ENCODE assay signal across 9 cellular contexts in the genomic region with DNA sequence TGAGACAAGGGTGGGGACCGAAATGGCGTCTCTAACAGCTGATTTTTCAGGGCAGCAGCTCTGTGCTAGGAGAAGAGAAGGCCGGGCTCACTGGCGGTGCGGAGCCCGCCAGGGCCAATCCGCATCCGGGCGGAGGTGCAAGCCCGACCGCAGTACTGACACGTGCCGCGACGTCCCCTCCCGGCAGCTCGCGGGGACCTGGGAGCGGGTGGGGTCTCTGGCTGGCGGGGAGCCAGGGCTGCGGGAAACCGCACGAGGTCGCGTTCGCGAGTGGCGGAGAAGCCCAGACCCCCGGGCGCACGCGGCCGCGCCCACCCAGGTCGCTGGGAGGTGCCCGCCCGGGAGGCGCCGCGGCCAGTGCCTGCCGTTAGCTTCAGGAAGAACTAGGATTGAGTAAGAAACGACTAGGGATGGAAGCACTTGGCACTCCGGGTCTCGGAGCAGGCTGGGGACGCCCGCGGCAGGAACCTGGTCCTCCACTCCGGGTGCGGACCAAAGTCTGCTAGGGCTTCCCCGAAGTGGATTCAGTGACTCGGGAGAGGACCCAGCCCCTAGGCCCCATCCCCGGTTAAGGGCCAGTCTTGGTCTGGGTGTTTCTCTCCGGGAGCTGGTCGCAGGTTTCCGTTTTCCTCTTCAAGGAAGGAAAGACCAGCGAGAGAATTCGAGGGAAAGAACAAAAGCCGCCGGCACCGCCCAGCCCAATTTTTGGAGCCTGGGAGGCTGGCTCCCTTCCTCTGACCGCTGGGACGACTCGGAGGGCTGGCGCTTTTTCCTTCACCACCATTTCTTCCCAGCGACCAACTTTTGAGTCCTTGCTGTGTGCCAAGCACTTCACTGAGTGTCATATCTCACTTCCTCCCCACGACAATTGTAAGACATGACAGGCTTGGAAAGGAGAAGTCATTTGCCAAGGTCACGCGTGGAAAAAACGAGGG. TPM values are rescaled to one million over a fixed set of nuclear protein-coding genes. Genes with fewer than 3 reads are reported as not detected.
A peak's percentile ranks its signal among the peaks of the same experiment; 100 is the strongest.
DNase-seq lines count a peak whose midpoint lies in the region; ATAC-seq and TF ChIP-seq lines count a peak whose summit lies in the region.
"Had no signal": no experiment of that assay in that cellular context is flagged by ENCODE, and none has a peak within 500 bp of the region (broad histone marks: within the 10 kb centered on the region; RNA-seq: fewer than 3 reads in every experiment).

No MANE protein-coding gene starts in this region.

- H3K9me3 Mint-ChIP-seq in IgD-negative memory B cell (no peaks in the 10 kb centered on the region), activated B cell treated with CpG ODN at 0.5 μM for 24 hours (no peaks in the 10 kb centered on the region)

- H3K4me1 ChIP-seq in BLaER1 (peaks cover 23% of the 10 kb centered on the region), spleen (peaks cover 0 to 36% (median 28%) of the 10 kb centered on the region in 6 donors)

- DNase-seq in activated B cell treated with CpG ODN at 0.5 μM for 24 hours: peak; percentile 29
- DNase-seq in cerebellar cortex (ENCODE audit: low spot score): peak; percentile 73
- DNase-seq in kidney glomerular epithelial cell (lab: John Stamatoyannopoulos, UW): peak; percentile 16
- DNase-seq in spleen: peak; percentile 86

- ATAC-seq in activated B cell treated with CpG ODN at 0.5 μM for 24 hours (ENCODE audit: low read depth): peak; percentile 31
- ATAC-seq in GM21619 (IDR thresholded peaks at IDR 0.05; ENCODE audit: unreplicated experiment): no peak
- ATAC-seq in GM18511 (IDR thresholded peaks at IDR 0.05; ENCODE audit: unreplicated experiment): no peak
- ATAC-seq: HCT116 had no signal

- H3K36me3 ChIP-seq in BLaER1 (no peaks in the 10 kb centered on the region), spleen (no peaks in the 10 kb centered on the region)

- H3K27me3 ChIP-seq in BLaER1 (peaks cover 53% of the 10 kb centered on the region), spleen (replicated peaks in 1 of 7) (peaks cover 0 to 19% (median 10%) of the 10 kb centered on the region in 7 donors)

- H3K27me3 Mint-ChIP-seq in IgD-negative memory B cell (peaks cover 34% of the 10 kb centered on the region), activated B cell treated with CpG ODN at 0.5 μM for 24 hours (peaks cover 34% of the 10 kb centered on the region)

- CTCF ChIA-PET in activated B cell treated with CpG ODN at 0.5 μM for 24 hours (lab: Charles Lee): interaction anchor here (0.9 kb wide), 1 partner anchor 28 kb away, joined by 3 read pairs; no protein-coding TSS in a partner anchor

- H4K20me1 ChIP-seq in BLaER1: peaks cover 7% of the 10 kb centered on the region; the same call in 1 of the 2 replicates

- intact Hi-C loops in activated B cell treated with CpG ODN at 0.5 μM for 24 hours (cut with micrococcal nuclease) (no loop called here), spleen (cut with DNase I; ENCODE audit: low total_unique reads) (no loop called here)

- H3K9me3 ChIP-seq in BLaER1 (0 out of 2 replicates have a peak, but pooled peaks cover 7% of the 10 kb centered on the region), spleen (no peaks in the 10 kb centered on the region)

- H3K4me3 ChIP-seq in BLaER1 (peak overlapping the region; percentile 59), spleen (peak overlapping the region; percentile 45 to 73 (median 54))

- H3K4me1 Mint-ChIP-seq in IgD-negative memory B cell (peaks cover 3 to 9% (median 4%) of the 10 kb centered on the region in 3 donors), activated B cell treated with CpG ODN at 0.5 μM for 24 hours (peaks cover 13% of the 10 kb centered on the region)

- TF ChIP-seq CTCF in activated B cell treated with CpG ODN at 0.5 μM for 24 hours (IDR thresholded peaks at IDR 0.05) (no peak), spleen (IDR thresholded peaks at IDR 0.05 in 8 of 11, conservative IDR thresholded peaks at IDR 0.05 in 3 of 11) (no peak)

- peaks cover 3% of the 10 kb centered on the region for H3K36me3 Mint-ChIP-seq in IgD-negative memory B cell
- H3K36me3 Mint-ChIP-seq in activated B cell treated with CpG ODN at 0.5 μM for 24 hours (ENCODE audit: low read depth): no peaks in the 10 kb centered on the region

- 0 to 2% (median 1%) methylated on average over 44 to 69 of the region's 69 CpGs for WGBS in spleen, 5 donors

- peak overlapping the region; percentile 65 to 89 (median 71) for H3K4me3 Mint-ChIP-seq in IgD-negative memory B cell
- H3K4me3 Mint-ChIP-seq in activated B cell treated with CpG ODN at 0.5 μM for 24 hours: peak overlapping the region; percentile 80

- POLR2A ChIA-PET in activated B cell treated with CpG ODN at 0.5 μM for 24 hours (lab: Charles Lee): interaction anchor here (0.8 kb wide), 1 partner anchor 17 kb away, joined by 7 read pairs; no protein-coding TSS in a partner anchor

- H3K9ac ChIP-seq in BLaER1: no peak overlapping the region

- TF ChIP-seq POLR2A in spleen (IDR thresholded peaks at IDR 0.05): no peak

- no peak overlapping the region for H3K27ac Mint-ChIP-seq in IgD-negative memory B cell
- no peak overlapping the region for H3K27ac Mint-ChIP-seq in activated B cell treated with CpG ODN at 0.5 μM for 24 hours

- peak overlapping the region; percentile 72 for H3K4me2 ChIP-seq in BLaER1

- H3K27ac ChIP-seq in BLaER1 (no peak overlapping the region), spleen (peak overlapping the region; percentile 67 to 87 (median 84))

RNA-seq across cellular contexts. Expression of a gene that starts 16.7 kb away (rescaled TPM):
- polyA plus RNA-seq in IgD-negative memory B cell: 47.4 TPM
- 24.8 and 25.6 TPM in 2 replicates for total RNA-seq in activated B cell treated with CpG ODN at 0.5 μM for 24 hours
- 10 to 100 TPM; 40.3 to 59.5 (median 47.8) TPM for total RNA-seq in spleen
- polyA plus RNA-seq in spleen: 100 to 1,000 TPM in 1 of 3 donors, 10 to 100 TPM in 2; 48.4 to 174 (median 95.8) TPM

RNA-seq across cellular contexts. Expression of a gene that starts 47.4 kb away (rescaled TPM):
- polyA plus RNA-seq in IgD-negative memory B cell (0.73 TPM), spleen (1 to 10 TPM; 3.0 to 4.8 (median 4.0) TPM)
- total RNA-seq in activated B cell treated with CpG ODN at 0.5 μM for 24 hours (3.7 and 4.6 TPM in 2 replicates), spleen (10 to 100 TPM in 4 of 7 donors, 1 to 10 TPM in 3; 9.2 to 14.2 (median 11.9) TPM)

Comparison
In these comparisons a context has a peak if more than half of its experiments do, and no peak if none do; other contexts are left out.
1. DNase-seq: peak in every context shown above with its lines; median percentile 86 in spleen; 73 in cerebellar cortex; 29 in activated B cell treated with CpG ODN at 0.5 μM for 24 hours; 16 in kidney glomerular epithelial cell.